Comparison of ENCODE assay signal across 30 cellular contexts in genomic region chr7:102818176-102818575, GRCh38.
"Had no signal": no experiment of that assay in that cellular context is flagged by ENCODE, and none has a peak within 500 bp of the region (broad histone marks: within the 10 kb centered on the region; RNA-seq: fewer than 3 reads in every experiment).

No MANE protein-coding gene starts in this region.

- H3K27ac ChIP-seq: neutrophil, ovary, prostate gland, right lobe of liver, sigmoid colon, spleen, thoracic aorta, thyroid gland, tibial nerve, upper lobe of left lung, vagina had no signal

- H3K36me3 ChIP-seq: neutrophil, ovary, prostate gland, right lobe of liver, thoracic aorta, thyroid gland, upper lobe of left lung, vagina had no signal

- H3K4me1 ChIP-seq: prostate gland, sigmoid colon, thyroid gland, tibial nerve, vagina had no signal

- DNase-seq: naive B cell; naive thymus-derived CD8-positive, alpha-beta T cell; nephron progenitor cell; nucleus accumbens; ovary; retina; right cardiac atrium; right lobe of liver; sigmoid colon; small intestine; spleen; stimulated activated CD4-positive, alpha-beta T cell treated with anti-CD3 and anti-CD28 coated beads, Interleukin-12 subunit alpha, Interleukin-12 subunit beta, amount 100 ng/mL, for 4 hours; stimulated activated CD4-positive, alpha-beta T cell treated with anti-CD3 and anti-CD28 coated beads, Interleukin-1b, Interleukin-23, amount 100 ng/mL, for 48 hours; stimulated activated CD4-positive, alpha-beta T cell treated with anti-CD3 and anti-CD28 coated beads, Interleukin-4, amount 100 ng/mL, for 1 hour; stimulated activated CD4-positive, alpha-beta T cell treated with anti-CD3 and anti-CD28 coated beads, Interleukin-4, amount 100 ng/mL, for 4 hours; stimulated activated CD8-positive, alpha-beta memory T cell treated with anti-CD3 and anti-CD28 coated beads, Interleukin-4, amount 100 ng/mL, for 48 hours; stimulated activated naive CD4-positive, alpha-beta T cell; stimulated activated naive CD8-positive, alpha-beta T cell treated with anti-CD3 and anti-CD28 coated beads, Interleukin-15, amount 100 ng/mL, for 72 hours; stimulated activated naive CD8-positive, alpha-beta T cell treated with anti-CD3 and anti-CD28 coated beads, Interleukin-15, Interleukin-2, amounts not matched to agents 100 U/mL and 50 U/mL, for 24 hours; thyroid gland; trophoblast cell; upper lobe of left lung had no signal

- H3K4me3 ChIP-seq: ovary, prostate gland, right lobe of liver, sigmoid colon, spleen, thoracic aorta, thyroid gland, tibial nerve, upper lobe of left lung, vagina had no signal

- H3K27me3 ChIP-seq: neutrophil, ovary, right lobe of liver, sigmoid colon, spleen, thyroid gland, tibial nerve, upper lobe of left lung, vagina had no signal

- FAIRE-seq: small intestine, urothelium cell line had no signal

- H3K9me3 ChIP-seq: neutrophil, ovary, prostate gland, right lobe of liver, sigmoid colon, spleen, thoracic aorta, thyroid gland, tibial nerve, upper lobe of left lung, vagina had no signal

- ATAC-seq: naive thymus-derived CD8-positive, alpha-beta T cell; natural killer cell treated with Interleukin-12 subunit alpha and Interleukin-12 subunit beta and Interleukin-15 and Interleukin-18, amount 100 ng/mL, for 72 hours; right cardiac atrium; right lobe of liver; stimulated activated memory B cell treated with anti-CD40 and anti-IgM and Interleukin-4, amounts not matched to agents 10 μg/mL and 1 μg/mL and 100 μg/mL, for 72 hours; stimulated activated naive CD8-positive, alpha-beta T cell treated with anti-CD3 and anti-CD28 coated beads, Interleukin-15, amount 100 ng/mL, for 72 hours; stimulated activated naive CD8-positive, alpha-beta T cell treated with anti-CD3 and anti-CD28 coated beads, Interleukin-15, Interleukin-2, amounts not matched to agents 100 U/mL and 50 U/mL, for 24 hours had no signal
